Comparison of ENCODE assay signal across 24 cellular contexts in the genomic region with DNA sequence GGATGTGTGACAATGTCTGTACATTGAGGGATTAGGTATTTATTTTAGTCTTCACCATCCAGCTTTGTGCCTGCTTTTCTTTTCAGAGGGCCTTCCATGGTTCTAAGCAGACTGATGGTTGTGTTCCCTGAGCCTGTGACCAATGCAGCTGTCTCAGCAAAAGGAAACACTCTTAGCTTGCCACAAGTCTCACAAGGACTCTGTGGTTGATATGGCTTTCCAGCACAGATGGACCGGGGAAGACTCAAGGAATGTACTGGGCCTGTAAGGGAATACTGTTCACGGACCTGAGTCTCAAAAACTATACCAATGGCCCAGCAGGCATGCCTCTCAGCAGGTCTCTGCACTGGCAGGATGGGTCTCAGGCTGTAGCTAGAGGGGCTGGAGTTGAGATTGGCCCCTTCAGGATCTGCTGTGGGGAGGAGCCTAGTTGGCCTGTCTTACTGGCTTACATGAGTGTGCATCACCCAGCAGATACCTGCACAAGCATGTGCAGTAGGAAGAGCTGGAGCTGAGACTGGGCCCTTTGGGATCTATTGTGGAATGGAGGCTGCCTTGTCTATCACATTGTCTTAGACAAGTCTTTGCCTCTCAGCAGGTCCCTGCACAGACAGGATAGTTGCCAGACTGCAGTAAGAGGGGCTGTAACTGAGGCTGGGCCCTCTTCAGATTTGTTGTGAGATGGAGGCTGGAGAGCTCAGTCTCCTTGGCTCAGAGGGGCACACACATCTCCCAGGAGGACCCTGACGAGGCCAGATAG. TPM values are rescaled to one million over a fixed set of nuclear protein-coding genes. Genes with fewer than 3 reads are reported as not detected.
DNase-seq lines count a peak whose midpoint lies in the region; ATAC-seq and TF ChIP-seq lines count a peak whose summit lies in the region.
"Had no signal": no experiment of that assay in that cellular context is flagged by ENCODE, and none has a peak within 500 bp of the region (broad histone marks: within the 10 kb centered on the region; RNA-seq: fewer than 3 reads in every experiment).

No MANE protein-coding gene starts in this region.

- peak overlapping the region; percentile 64 for H3K27ac ChIP-seq in OCI-LY3 (ENCODE audit: low read length)
- H3K27ac ChIP-seq: esophagus squamous epithelium, ovary, SK-N-MC, stomach, upper lobe of right lung had no signal

- no peaks in the 10 kb centered on the region for H3K27me3 ChIP-seq in OCI-LY3 (ENCODE audit: low read depth, low read length)
- H3K27me3 ChIP-seq: esophagus squamous epithelium, ovary, stomach, upper lobe of right lung had no signal

- peak; percentile 17 for ATAC-seq in GM18511 (IDR thresholded peaks at IDR 0.05; ENCODE audit: unreplicated experiment)
- peak; percentile 2 for ATAC-seq in HG02610 (IDR thresholded peaks at IDR 0.05; ENCODE audit: unreplicated experiment)
- ATAC-seq: HCT116, Panc1, sciatic nerve had no signal

- H3K9ac ChIP-seq in OCI-LY3 (ENCODE audit: low read length) = peak overlapping the region; percentile 63; the same call in 1 of the 2 replicates

- H3K36me3 ChIP-seq in OCI-LY3 (replicated peaks; ENCODE audit: low read depth, low read length) = no peaks in the 10 kb centered on the region
- H3K36me3 ChIP-seq: esophagus squamous epithelium, ovary, stomach, upper lobe of right lung had no signal

- DNase-seq in myocyte (ENCODE audit: low read depth) (peak; percentile 55), head of caudate nucleus (no peak), AG08396 (ENCODE audit: low spot score) (no peak), A172 (ENCODE audit: low spot score) (no peak)
- DNase-seq in central memory CD4-positive, alpha-beta T cell = no peak
- DNase-seq: activated CD4-positive, alpha-beta T cell treated with anti-CD3 and anti-CD28 coated beads for 48 hours; activated CD8-positive, alpha-beta memory T cell treated with anti-CD3 and anti-CD28 coated beads, Interleukin-2, amount 50 U/mL, for 48 hours; activated naive CD4-positive, alpha-beta T cell; caudate nucleus; esophagus squamous epithelium; immature natural killer cell; NCI-H1436 treated with DMSO at 0.1 percent for 48 hours; ovary; stimulated activated CD4-positive, alpha-beta T cell treated with anti-CD3 and anti-CD28 coated beads, Interleukin-1b, Interleukin-23, amount 100 ng/mL, for 48 hours; stomach had no signal

- peak overlapping the region; percentile 92 for H2AFZ ChIP-seq in OCI-LY3 (ENCODE audit: low read depth, low read length)

- H3K4me3 ChIP-seq in OCI-LY3 (ENCODE audit: low read length) = peak overlapping the region; percentile 71
- H3K4me3 ChIP-seq: esophagus squamous epithelium, ovary, SK-N-MC, stomach, upper lobe of right lung had no signal

- 0 out of 2 replicates have a peak, but pooled peaks cover 5% of the 10 kb centered on the region for H3K9me3 ChIP-seq in OCI-LY3 (ENCODE audit: insufficient read depth, low read length)
- H3K9me3 ChIP-seq: esophagus squamous epithelium, ovary, upper lobe of right lung had no signal

- H3K4me1 ChIP-seq in OCI-LY3 (ENCODE audit: low read length) = peaks cover 19% of the 10 kb centered on the region
- H3K4me1 ChIP-seq: upper lobe of right lung had no signal

- peak overlapping the region; percentile 91 for H3K4me2 ChIP-seq in OCI-LY3 (ENCODE audit: low read length)

- no peak for TF ChIP-seq CTCF in OCI-LY3 (IDR thresholded peaks at IDR 0.05; ENCODE audit: low read depth, low read length)

- intact Hi-C loops in head of caudate nucleus (cut with DNase I) = no loop called here

- no peaks in the 10 kb centered on the region for H4K20me1 ChIP-seq in OCI-LY3 (ENCODE audit: insufficient read depth, low read length)

- H3K79me2 ChIP-seq in OCI-LY3 (ENCODE audit: low read length) = no peaks in the 10 kb centered on the region

RNA-seq across cellular contexts. Expression of a gene that starts 52.0 kb away (rescaled TPM):
- not detected in 2 replicates for total RNA-seq in myocyte
- polyA plus RNA-seq in myocyte (2012) = not detected
- not detected in 2 replicates for total RNA-seq in A172 (2014; rRNA removed; shearing (Covaris generic))
- total RNA-seq: esophagus squamous epithelium, lower leg skin, ovary, sciatic nerve, stomach, upper lobe of right lung had no signal
- polyA plus RNA-seq: immature natural killer cell, ovary, stomach had no signal
